20 cellular contexts compared by ENCODE assay signal in genomic region chr3:66712210-66712609, GRCh38.
"Had no signal": no experiment of that assay in that cellular context is flagged by ENCODE, and none has a peak within 500 bp of the region (broad histone marks: within the 10 kb centered on the region; RNA-seq: fewer than 3 reads in every experiment).

No MANE protein-coding gene starts in this region.

- ATAC-seq: activated CD8-positive, alpha-beta T cell treated with anti-CD3 and anti-CD28 coated beads, Interleukin-2, amount 10 ng/mL, durations not matched to agents 7 days and 5 days; activated T-cell treated with anti-CD3 and anti-CD28 coated beads, Interleukin-2, amount 50 U/mL, for 72 hours; body of pancreas; left colon; sciatic nerve had no signal

- H3K4me3 ChIP-seq: body of pancreas, coronary artery, neural progenitor cell, suprapubic skin had no signal

- DNase-seq: activated B cell treated with CpG ODN at 0.5 μM for 24 hours; activated CD4-positive, alpha-beta T cell treated with anti-CD3 and anti-CD28 coated beads for 48 hours; activated CD8-positive, alpha-beta memory T cell treated with anti-CD3 and anti-CD28 coated beads, Interleukin-2, amount 50 U/mL, for 4 hours; activated CD8-positive, alpha-beta T cell treated with anti-CD3 and anti-CD28 coated beads, Interleukin-2, amount 10 ng/mL, durations not matched to agents 7 days and 5 days; activated gamma-delta T cell; activated naive CD8-positive, alpha-beta T cell treated with anti-CD3 and anti-CD28 coated beads for 36 hours; activated T-cell treated with anti-CD3 and anti-CD28 coated beads, Interleukin-2, amount 50 U/mL, for 72 hours; amygdala; body of pancreas; foreskin melanocyte; left colon; naive B cell; T-helper 2 cell had no signal

- H3K36me3 ChIP-seq: neural progenitor cell, suprapubic skin had no signal

- H2AFZ ChIP-seq: neural progenitor cell had no signal

- H3K27ac Mint-ChIP-seq: activated B cell treated with CpG ODN at 0.5 μM for 24 hours; activated CD8-positive, alpha-beta T cell treated with anti-CD3 and anti-CD28 coated beads, Interleukin-2, amount 10 ng/mL, durations not matched to agents 7 days and 5 days; activated naive CD8-positive, alpha-beta T cell treated with anti-CD3 and anti-CD28 coated beads for 36 hours; activated T-cell treated with anti-CD3 and anti-CD28 coated beads, Interleukin-2, amount 50 U/mL, for 72 hours; naive B cell; neural progenitor cell; stimulated activated naive CD8-positive, alpha-beta T cell treated with anti-CD3 and anti-CD28 coated beads, Interleukin-15, Interleukin-2, amounts not matched to agents 100 ng/mL and 50 ng/mL, for 24 hours; type B pancreatic cell had no signal

- H3K4me1 Mint-ChIP-seq: activated B cell treated with CpG ODN at 0.5 μM for 24 hours; activated naive CD8-positive, alpha-beta T cell treated with anti-CD3 and anti-CD28 coated beads for 36 hours; central memory CD8-positive, alpha-beta T cell; naive B cell had no signal

- H3K9me3 ChIP-seq: body of pancreas, suprapubic skin had no signal

- H3K9ac ChIP-seq: neural progenitor cell had no signal

- H3K36me3 Mint-ChIP-seq: activated naive CD8-positive, alpha-beta T cell treated with anti-CD3 and anti-CD28 coated beads for 36 hours; naive B cell; neural progenitor cell; type B pancreatic cell had no signal

- H3K27ac ChIP-seq: body of pancreas, coronary artery, neural progenitor cell, suprapubic skin had no signal

- H3K4me1 ChIP-seq: body of pancreas, neural progenitor cell had no signal

- H3K4me2 ChIP-seq: neural progenitor cell had no signal

- H3K9me3 Mint-ChIP-seq: activated B cell treated with CpG ODN at 0.5 μM for 24 hours; activated naive CD8-positive, alpha-beta T cell treated with anti-CD3 and anti-CD28 coated beads for 36 hours; activated T-cell treated with anti-CD3 and anti-CD28 coated beads, Interleukin-2, amount 50 U/mL, for 72 hours; central memory CD8-positive, alpha-beta T cell; stimulated activated naive CD8-positive, alpha-beta T cell treated with anti-CD3 and anti-CD28 coated beads, Interleukin-15, Interleukin-2, amounts not matched to agents 100 ng/mL and 50 ng/mL, for 24 hours had no signal

- H3K27me3 ChIP-seq: body of pancreas, neural progenitor cell, suprapubic skin had no signal

- H3K4me3 Mint-ChIP-seq: activated B cell treated with CpG ODN at 0.5 μM for 24 hours; activated CD8-positive, alpha-beta T cell treated with anti-CD3 and anti-CD28 coated beads, Interleukin-2, amount 10 ng/mL, durations not matched to agents 7 days and 5 days; activated naive CD8-positive, alpha-beta T cell treated with anti-CD3 and anti-CD28 coated beads for 36 hours; activated T-cell treated with anti-CD3 and anti-CD28 coated beads, Interleukin-2, amount 50 U/mL, for 72 hours; central memory CD8-positive, alpha-beta T cell; naive B cell; neural progenitor cell; stimulated activated naive CD8-positive, alpha-beta T cell treated with anti-CD3 and anti-CD28 coated beads, Interleukin-15, Interleukin-2, amounts not matched to agents 100 ng/mL and 50 ng/mL, for 24 hours; type B pancreatic cell had no signal
